ENCODE assay signal across 8 cellular contexts in the genomic region with DNA sequence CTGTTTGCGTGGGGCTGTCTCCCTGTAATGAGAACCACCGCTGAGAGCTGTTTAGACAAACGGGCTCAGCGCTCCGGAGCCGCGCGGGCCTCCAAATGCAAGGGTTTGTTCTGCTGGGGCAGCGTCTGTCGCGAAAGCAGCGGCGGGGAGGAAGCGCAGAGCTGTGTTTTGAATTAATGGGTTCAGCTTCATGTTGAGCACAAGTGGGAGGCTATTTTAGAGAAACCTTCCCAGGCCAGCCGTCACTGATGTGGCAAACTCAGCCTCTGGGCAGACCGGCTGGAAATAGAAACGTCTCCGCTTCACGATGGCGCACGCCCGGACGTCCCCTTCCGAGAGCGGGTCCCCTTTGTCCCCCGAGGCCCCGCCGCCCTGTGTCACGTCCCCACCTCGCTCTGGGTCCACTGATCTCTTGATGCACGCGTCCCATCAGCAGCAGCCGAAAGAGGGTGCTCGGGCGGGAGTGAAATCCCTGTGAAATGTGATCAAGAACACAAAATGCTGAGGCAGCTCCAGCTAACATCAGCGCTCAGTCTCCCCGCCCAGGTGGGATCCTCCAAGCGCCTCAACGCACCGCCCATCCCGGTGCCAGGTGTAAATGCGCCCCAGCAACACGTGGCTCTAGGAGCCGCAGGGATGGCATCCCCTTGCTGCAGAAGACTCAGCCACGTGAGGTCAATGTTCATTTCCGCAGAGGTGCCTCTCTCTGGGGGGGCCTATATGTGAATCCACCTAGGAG. TPM values are rescaled to one million over a fixed set of nuclear protein-coding genes. Genes with fewer than 3 reads are reported as not detected.
DNase-seq lines count a peak whose midpoint lies in the region; ATAC-seq and TF ChIP-seq lines count a peak whose summit lies in the region.

No MANE protein-coding gene starts in this region.

- H3K4me3 ChIP-seq in AG04450 (ENCODE audit: low read depth, low read length) (peak overlapping the region; percentile 58), HFF-Myc (replicated peaks; ENCODE audit: low read depth, low read length) (peak overlapping the region; percentile 36), adrenal gland (peak overlapping the region in 2 of 4 donors; percentile 33 to 69), psoas muscle (peak overlapping the region; percentile 62)

- no peaks in the 10 kb centered on the region for H3K36me3 ChIP-seq in adrenal gland (replicated peaks in 1 of 2)
- no peaks in the 10 kb centered on the region for H3K36me3 ChIP-seq in psoas muscle (ENCODE audit: insufficient read depth in 1 of 2, low read depth in 1 of 2)

- intact Hi-C loops in adrenal gland (cut with DNase I) (no loop called here), psoas muscle (cut with DNase I) (no loop called here)

- ATAC-seq in psoas muscle (peak; percentile 16 to 69 (median 25)), GM18870 (IDR thresholded peaks at IDR 0.05; ENCODE audit: unreplicated experiment) (no peak), HG02884 (IDR thresholded peaks at IDR 0.05; ENCODE audit: unreplicated experiment) (no peak)

- H3K4me1 ChIP-seq in adrenal gland (replicated peaks in 1 of 2) (peaks cover 11 to 17% of the 10 kb centered on the region in 2 donors), psoas muscle (no peaks in the 10 kb centered on the region)

- CTCF ChIA-PET in AG04450 (lab: Charles Lee) = interaction anchor here (0.6 to 1.2 kb wide), 2 partner anchors 84 to 409 kb away, joined by 3 read pairs; no protein-coding TSS in a partner anchor

- peak in 1 of 2 donors; percentile 53 for TF ChIP-seq POLR2A in adrenal gland (IDR thresholded peaks at IDR 0.05)

- TF ChIP-seq CTCF in AG04450 (IDR thresholded peaks at IDR 0.05; ENCODE audit: low read depth, low read length) = 0 out of 2 replicates have a peak, but pooled peaks have one; percentile 14
- TF ChIP-seq CTCF in HFF-Myc (IDR thresholded peaks at IDR 0.05; ENCODE audit: low read depth, low read length, missing control alignments) = no peak
- no peak for TF ChIP-seq CTCF in adrenal gland (IDR thresholded peaks at IDR 0.05)
- no peak for TF ChIP-seq CTCF in psoas muscle (IDR thresholded peaks at IDR 0.05)

- whole genome bisulfite sequencing in adrenal gland, 4 donors = 2 to 6% (median 3%) methylated on average over 25 to 46 of the region's 46 CpGs
- 2 to 3% (median 2%) methylated on average over 46 of the region's 46 CpGs for WGBS in psoas muscle, 3 donors

- DNase-seq in AG04450 (ENCODE audit: low read depth, low spot score) (peak; percentile 4), HFF-Myc (ENCODE audit: extremely low read depth, low read depth) (no peak), adrenal gland (peak; percentile 33 to 72 (median 51)), iPS DF 19.7 (ENCODE audit: low read depth, low spot score) (peak; percentile 48), psoas muscle (peak; percentile 19 to 51), H4 (ENCODE audit: low spot score) (no peak)

- H3K27ac ChIP-seq in AG04450 (ENCODE audit: low read depth, low read length) (no peak overlapping the region), adrenal gland (peak overlapping the region in 4 of 5 donors; percentile 44 to 78 (median 64)), psoas muscle (no peak overlapping the region)

- H3K9me3 ChIP-seq in AG04450 (ENCODE audit: control insufficient read depth, insufficient read depth, low read length) = no peaks in the 10 kb centered on the region; the same call in 1 of the 2 replicates
- H3K9me3 ChIP-seq in adrenal gland (replicated peaks in 1 of 3) = no peaks in the 10 kb centered on the region
- no peaks in the 10 kb centered on the region for H3K9me3 ChIP-seq in psoas muscle

- POLR2A ChIA-PET in AG04450 (lab: Yijun Ruan, JAX) = interaction anchor here (0.7 kb wide), 3 partner anchors 12 to 45 kb away, joined by 3 to 6 read pairs (median 6); partner anchors contain the start of gene BAMBI

- H3K27me3 ChIP-seq in AG04450 (ENCODE audit: control insufficient read depth, insufficient read depth, low read length) (no peaks in the 10 kb centered on the region), adrenal gland (no peaks in the 10 kb centered on the region), psoas muscle (ENCODE audit: insufficient read depth in 3 of 3, low read length in 2 of 3) (no peaks in the 10 kb centered on the region)

RNA-seq across cellular contexts. Expression of gene BAMBI, which starts 44.9 kb away (rescaled TPM):
- 10.8 and 11.0 TPM in 2 replicates for polyA plus RNA-seq in AG04450 (2011; rRNA removed)
- polyA minus RNA-seq in AG04450 (2011; rRNA and poly(A)+ RNA removed) = 6.3 and 7.0 TPM in 2 replicates
- total RNA-seq in adrenal gland = 100 to 1,000 TPM in 2 of 8 donors, 10 to 100 TPM in 6; 19.5 to 114 (median 82.6) TPM
- 10 to 100 TPM; 21.0 to 41.6 (median 21.2) TPM for polyA plus RNA-seq in adrenal gland
- total RNA-seq in psoas muscle = 1 to 10 TPM in 2 of 4 donors, under 1 TPM in 2; 0.89 to 2.9 (median 1.3) TPM
- 1 to 10 TPM in 1 of 3 donors, under 1 TPM in 2; 0.44 to 2.0 (median 0.66) TPM for polyA plus RNA-seq in psoas muscle
- 51.3 and 58.9 TPM in 2 replicates for total RNA-seq in H4 (2014; rRNA removed; shearing (Covaris generic))

Comparison
In these comparisons a context has a peak if more than half of its experiments do, and no peak if none do; other contexts are left out.
1. DNase-seq: peak in AG04450 (single experiment), adrenal gland (7 of 7), iPS DF 19.7 (single experiment) and psoas muscle (2 of 2); none in HFF-Myc (single experiment) and H4 (single experiment).
2. H3K27ac ChIP-seq: peak in adrenal gland (4 of 5); none in AG04450 (single experiment) and psoas muscle (single experiment).
3. ATAC-seq: peak in psoas muscle (4 of 4); none in GM18870 (single experiment) and HG02884 (single experiment).
4. RNA of gene BAMBI, which starts 44.9 kb away (total RNA-seq): 19.5 to 114 TPM in adrenal gland and 51.3 to 58.9 TPM in H4; 0.89 to 2.9 TPM in psoas muscle; every median in the first group is over 4 times any median in the second.